In the genomic region with DNA sequence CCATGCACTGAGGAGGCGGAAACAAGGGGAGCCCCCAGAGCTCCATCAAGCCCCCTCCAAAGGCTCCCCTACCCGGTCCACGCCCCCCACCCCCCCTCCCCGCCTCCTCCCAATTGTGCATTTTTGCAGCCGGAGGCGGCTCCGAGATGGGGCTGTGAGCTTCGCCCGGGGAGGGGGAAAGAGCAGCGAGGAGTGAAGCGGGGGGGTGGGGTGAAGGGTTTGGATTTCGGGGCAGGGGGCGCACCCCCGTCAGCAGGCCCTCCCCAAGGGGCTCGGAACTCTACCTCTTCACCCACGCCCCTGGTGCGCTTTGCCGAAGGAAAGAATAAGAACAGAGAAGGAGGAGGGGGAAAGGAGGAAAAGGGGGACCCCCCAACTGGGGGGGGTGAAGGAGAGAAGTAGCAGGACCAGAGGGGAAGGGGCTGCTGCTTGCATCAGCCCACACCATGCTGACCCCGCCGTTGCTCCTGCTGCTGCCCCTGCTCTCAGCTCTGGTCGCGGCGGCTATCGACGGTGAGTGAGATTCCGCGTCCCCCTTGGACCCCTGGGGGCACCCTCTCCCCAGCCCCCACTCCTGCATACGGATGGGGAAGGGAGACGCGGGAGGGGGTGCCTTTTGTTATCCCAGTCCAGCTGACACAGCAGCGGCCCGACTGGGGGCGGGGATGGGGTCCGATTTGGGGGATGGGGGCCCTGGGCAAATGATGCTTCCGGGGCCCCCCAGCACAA, we compare ENCODE assay signal across 8 cellular contexts. TPM values are rescaled to one million over a fixed set of nuclear protein-coding genes. Genes with fewer than 3 reads are reported as not detected.
DNase-seq lines count a peak whose midpoint lies in the region; ATAC-seq, FAIRE-seq and TF ChIP-seq lines count a peak whose summit lies in the region.

No MANE protein-coding gene starts in this region.

- no peak overlapping the region for H3K27ac Mint-ChIP-seq in activated naive CD8-positive, alpha-beta T cell treated with anti-CD3 and anti-CD28 coated beads, Interleukin-2, amount 10 ng/mL, durations not matched to agents 7 days and 5 days

- peak overlapping the region; percentile 94 to 98 (median 96) for H3K27ac ChIP-seq in stomach

- no peak for ATAC-seq in activated naive CD8-positive, alpha-beta T cell treated with anti-CD3 and anti-CD28 coated beads, Interleukin-2, amount 10 ng/mL, durations not matched to agents 7 days and 5 days (ENCODE audit: low read depth)

- H3K9me3 ChIP-seq in stomach, result no peaks in the 10 kb centered on the region

- H3K9me3 Mint-ChIP-seq in activated naive CD8-positive, alpha-beta T cell treated with anti-CD3 and anti-CD28 coated beads, Interleukin-2, amount 10 ng/mL, durations not matched to agents 7 days and 5 days, result peaks cover 2% of the 10 kb centered on the region

- 1 to 6% (median 4%) methylated on average over 28 to 35 of the region's 35 CpGs for WGBS in stomach, 5 donors

- H3K4me1 Mint-ChIP-seq in activated naive CD8-positive, alpha-beta T cell treated with anti-CD3 and anti-CD28 coated beads, Interleukin-2, amount 10 ng/mL, durations not matched to agents 7 days and 5 days, result peaks cover 10% of the 10 kb centered on the region

- H3K4me1 ChIP-seq in stomach, result peaks cover 21 to 61% (median 50%) of the 10 kb centered on the region in 4 donors

- H3K36me3 ChIP-seq in stomach, result no peaks in the 10 kb centered on the region

- H3K27me3 Mint-ChIP-seq in activated naive CD8-positive, alpha-beta T cell treated with anti-CD3 and anti-CD28 coated beads, Interleukin-2, amount 10 ng/mL, durations not matched to agents 7 days and 5 days, result peaks cover 63% of the 10 kb centered on the region

- intact Hi-C loops in stomach (cut with DNase I; ENCODE audit: low total_unique reads), result no loop called here

- TF ChIP-seq POLR2A in stomach (IDR thresholded peaks at IDR 0.05), result no peak

- peak overlapping the region; percentile 85 for H3K4me3 Mint-ChIP-seq in activated naive CD8-positive, alpha-beta T cell treated with anti-CD3 and anti-CD28 coated beads, Interleukin-2, amount 10 ng/mL, durations not matched to agents 7 days and 5 days

- H3K27me3 ChIP-seq in stomach, result peaks cover 0 to 13% (median 0%) of the 10 kb centered on the region in 3 donors

- H3K4me3 ChIP-seq in stomach, result peak overlapping the region; percentile 66 to 80 (median 69)

- POLR2A ChIA-PET in activated naive CD8-positive, alpha-beta T cell treated with anti-CD3 and anti-CD28 coated beads, Interleukin-2, amount 10 ng/mL, durations not matched to agents 7 days and 5 days (lab: Charles Lee), result interaction anchor here (0.5 to 1.6 kb wide), 7 partner anchors 13 to 376 kb away, joined by 3 to 5 read pairs (median 3); partner anchors contain the start of gene STAT6

- TF ChIP-seq CTCF in stomach (IDR thresholded peaks at IDR 0.05) (no peak), GM10266 (IDR thresholded peaks at IDR 0.05; ENCODE audit: control insufficient read depth, insufficient read depth, low read depth, missing control alignments) (no peak)

- H3K36me3 Mint-ChIP-seq in activated naive CD8-positive, alpha-beta T cell treated with anti-CD3 and anti-CD28 coated beads, Interleukin-2, amount 10 ng/mL, durations not matched to agents 7 days and 5 days, result peaks cover 2% of the 10 kb centered on the region

- TF ChIP-seq EP300 in stomach (IDR thresholded peaks at IDR 0.05), result no peak

- DNase-seq in NCI-H82 (lab: John Stamatoyannopoulos, UW) (peak; percentile 40), NCI-H82 treated with DMSO at 0.1 percent for 48 hours (lab: John Stamatoyannopoulos, UW; ENCODE audit: unreplicated experiment) (no peak), islet precursor cell (peak; percentile 66), stomach (no peak), GM10266 (ENCODE audit: extremely low spot score) (no peak), RCC 7860 (ENCODE audit: low spot score) (no peak), SW480 (ENCODE audit: low spot score) (no peak)
- no peak for DNase-seq in activated naive CD8-positive, alpha-beta T cell treated with anti-CD3 and anti-CD28 coated beads, Interleukin-2, amount 10 ng/mL, durations not matched to agents 7 days and 5 days

- no peak for FAIRE-seq in RCC 7860 (lab: Jason Lieb, UNC)

RNA-seq across cellular contexts. Expression of gene LRP1, which starts 0.4 kb away (rescaled TPM):
- 1 to 10 TPM; 4.9 to 6.1 TPM for total RNA-seq in activated naive CD8-positive, alpha-beta T cell treated with anti-CD3 and anti-CD28 coated beads, Interleukin-2, amount 10 ng/mL, durations not matched to agents 7 days and 5 days
- 100 to 1,000 TPM in 4 of 5 donors, 10 to 100 TPM in 1; 97.8 to 510 (median 129) TPM for total RNA-seq in stomach
- 10 to 100 TPM; 13.5 to 25.9 (median 13.6) TPM for polyA plus RNA-seq in stomach

RNA-seq across cellular contexts. Expression of gene STAT6, which starts 17.5 kb away (rescaled TPM):
- 100 to 1,000 TPM; 251 to 263 TPM for total RNA-seq in activated naive CD8-positive, alpha-beta T cell treated with anti-CD3 and anti-CD28 coated beads, Interleukin-2, amount 10 ng/mL, durations not matched to agents 7 days and 5 days
- 100 to 1,000 TPM in 4 of 5 donors, 10 to 100 TPM in 1; 81.9 to 343 (median 209) TPM for total RNA-seq in stomach
- 100 to 1,000 TPM; 138 to 477 (median 147) TPM for polyA plus RNA-seq in stomach

RNA-seq across cellular contexts. Expression of gene LRP1-AS, which starts 18.7 kb away (rescaled TPM):
- total RNA-seq in activated naive CD8-positive, alpha-beta T cell treated with anti-CD3 and anti-CD28 coated beads, Interleukin-2, amount 10 ng/mL, durations not matched to agents 7 days and 5 days, result not detected
- total RNA-seq in stomach, result not detected
- polyA plus RNA-seq in stomach, result not detected

RNA-seq across cellular contexts. Expression of gene NAB2, which starts 39.8 kb away (rescaled TPM):
- 10 to 100 TPM; 13.1 to 16.1 TPM for total RNA-seq in activated naive CD8-positive, alpha-beta T cell treated with anti-CD3 and anti-CD28 coated beads, Interleukin-2, amount 10 ng/mL, durations not matched to agents 7 days and 5 days
- 10 to 100 TPM in 2 of 5 donors, 1 to 10 TPM in 2, not detected in 1; 1.7 to 12.1 (median 8.3) TPM for total RNA-seq in stomach
- polyA plus RNA-seq in stomach, result 10 to 100 TPM; 14.1 to 16.6 (median 16.3) TPM

RNA-seq across cellular contexts. Expression of gene NEMP1, which starts 50.1 kb away (rescaled TPM):
- total RNA-seq in activated naive CD8-positive, alpha-beta T cell treated with anti-CD3 and anti-CD28 coated beads, Interleukin-2, amount 10 ng/mL, durations not matched to agents 7 days and 5 days, result 10 to 100 TPM; 52.9 to 59.6 TPM
- total RNA-seq in stomach, result 10 to 100 TPM in 1 of 5 donors, 1 to 10 TPM in 4; 1.2 to 16.7 (median 2.7) TPM
- polyA plus RNA-seq in stomach, result 1 to 10 TPM; 1.1 to 3.8 (median 2.2) TPM

Comparison
In these comparisons a context has a peak if more than half of its experiments do, and no peak if none do; other contexts are left out.
1. DNase-seq: peak in NCI-H82 (single experiment) and islet precursor cell (single experiment); none in NCI-H82 treated with DMSO at 0.1 percent for 48 hours (single experiment), activated naive CD8-positive, alpha-beta T cell treated with anti-CD3 and anti-CD28 coated beads, Interleukin-2, amount 10 ng/mL, durations not matched to agents 7 days and 5 days (single experiment), stomach (single experiment), GM10266 (single experiment), RCC 7860 (single experiment) and SW480 (single experiment).
2. RNA of gene LRP1, which starts 0.4 kb away (total RNA-seq): 97.8 to 510 TPM in stomach; 4.9 to 6.1 TPM in activated naive CD8-positive, alpha-beta T cell treated with anti-CD3 and anti-CD28 coated beads, Interleukin-2, amount 10 ng/mL, durations not matched to agents 7 days and 5 days; every median in the first group is over 10 times any median in the second.